9 cellular contexts compared by ENCODE assay signal in the genomic region with DNA sequence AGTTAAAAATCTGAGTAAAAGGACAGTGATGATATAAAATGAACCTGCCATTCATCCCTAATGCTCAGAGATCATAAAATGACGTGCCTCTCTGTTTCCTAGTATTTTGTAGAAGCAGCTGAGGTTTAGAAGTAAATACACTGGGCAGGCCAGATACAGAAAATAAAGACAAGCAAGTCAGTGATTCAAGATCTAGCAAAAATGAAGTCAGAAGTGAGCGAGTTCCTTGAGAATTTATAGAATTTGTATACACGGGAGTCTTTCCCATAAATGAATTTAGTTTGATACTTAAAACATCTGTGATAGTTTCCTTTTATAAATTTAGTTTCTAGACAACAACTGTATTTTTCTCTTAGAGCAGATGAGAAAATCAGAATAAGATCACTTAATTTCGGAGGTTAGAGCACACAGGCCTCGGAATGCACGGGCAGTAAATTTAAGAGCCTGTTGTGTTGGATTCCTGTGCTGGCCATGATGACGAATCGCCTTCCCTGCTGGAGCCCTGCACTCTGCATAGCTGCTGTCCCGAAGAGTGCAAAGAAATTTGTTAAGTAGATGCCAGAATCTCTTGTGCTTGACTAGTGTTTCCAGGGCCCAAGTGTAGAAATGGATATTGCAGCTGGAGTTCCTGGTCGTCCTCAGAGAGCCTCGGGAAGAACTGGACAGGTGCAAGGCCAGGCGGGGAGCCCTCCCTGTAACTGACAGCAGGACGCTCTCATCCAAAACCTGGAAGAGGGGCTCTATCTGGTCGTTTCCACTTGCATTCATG.
DNase-seq lines count a peak whose midpoint lies in the region; ATAC-seq and TF ChIP-seq lines count a peak whose summit lies in the region.
"Had no signal": no experiment of that assay in that cellular context is flagged by ENCODE, and none has a peak within 500 bp of the region (broad histone marks: within the 10 kb centered on the region; RNA-seq: fewer than 3 reads in every experiment).

No MANE protein-coding gene starts in this region.

- H3K4ac ChIP-seq in mesendoderm (ENCODE audit: low read depth, low read length) = no peak overlapping the region

- no peak for ATAC-seq in activated CD8-positive, alpha-beta memory T cell treated with anti-CD3 and anti-CD28 coated beads, Interleukin-2, amount 10 ng/mL, durations not matched to agents 7 days and 5 days
- ATAC-seq in upper lobe of left lung (ENCODE audit: low FRiP score in 2 of 2) (peak; percentile 55 to 87), GM19397 (IDR thresholded peaks at IDR 0.05; ENCODE audit: unreplicated experiment) (no peak), HG02588 (IDR thresholded peaks at IDR 0.05; ENCODE audit: unreplicated experiment) (no peak)

- TF ChIP-seq CTCF in upper lobe of left lung (IDR thresholded peaks at IDR 0.05) = no peak

- no peak overlapping the region for H2BK15ac ChIP-seq in mesendoderm (replicated peaks; ENCODE audit: low read depth)

- no peak overlapping the region for H3K4me2 ChIP-seq in mesendoderm (ENCODE audit: low read length)

- no peaks in the 10 kb centered on the region for H3K27me3 Mint-ChIP-seq in activated CD8-positive, alpha-beta memory T cell treated with anti-CD3 and anti-CD28 coated beads, Interleukin-2, amount 10 ng/mL, durations not matched to agents 7 days and 5 days

- CTCF ChIA-PET in activated CD8-positive, alpha-beta memory T cell treated with anti-CD3 and anti-CD28 coated beads, Interleukin-2, amount 10 ng/mL, durations not matched to agents 7 days and 5 days (lab: Charles Lee) = interaction anchor here (1.3 to 1.9 kb wide), 3 partner anchors 18 to 42 kb away, joined by 4 to 5 read pairs (median 5); no protein-coding TSS in a partner anchor

- H3K4me3 Mint-ChIP-seq in activated CD8-positive, alpha-beta memory T cell treated with anti-CD3 and anti-CD28 coated beads, Interleukin-2, amount 10 ng/mL, durations not matched to agents 7 days and 5 days = no peak overlapping the region

- DNase-seq in activated CD8-positive, alpha-beta memory T cell treated with anti-CD3 and anti-CD28 coated beads, Interleukin-2, amount 10 ng/mL, durations not matched to agents 7 days and 5 days = peak; percentile 3
- no peak for DNase-seq in activated CD8-positive, alpha-beta memory T cell treated with anti-CD3 and anti-CD28 coated beads for 24 hours
- DNase-seq in ecto neural progenitor cell (ENCODE audit: low spot score) (peak; percentile 58), mesendoderm (peak; percentile 81), upper lobe of left lung (peak in 1 of 2 donors; percentile 70), GM19240 (ENCODE audit: insufficient read length, low spot score) (no peak)

- H2BK120ac ChIP-seq in mesendoderm (ENCODE audit: low read depth, low read length) = no peak overlapping the region

- H3K79me2 ChIP-seq in mesendoderm (ENCODE audit: control insufficient read depth, insufficient read depth, low read length) = peaks cover 13% of the 10 kb centered on the region

- H3K4me1 ChIP-seq in mesendoderm (ENCODE audit: control insufficient read depth, low read depth, low read length) = no peaks in the 10 kb centered on the region
- H3K4me1 ChIP-seq in upper lobe of left lung = peaks cover 20 to 66% (median 30%) of the 10 kb centered on the region in 4 donors

- H4K5ac ChIP-seq in mesendoderm (ENCODE audit: low read length) = no peak overlapping the region

- H3K27me3 ChIP-seq in mesendoderm (ENCODE audit: insufficient read depth, low read length, poor library complexity) = no peaks in the 10 kb centered on the region
- no peaks in the 10 kb centered on the region for H3K27me3 ChIP-seq in upper lobe of left lung
- H3K27me3 ChIP-seq: adrenal gland had no signal

- H3K9me3 Mint-ChIP-seq in activated CD8-positive, alpha-beta memory T cell treated with anti-CD3 and anti-CD28 coated beads, Interleukin-2, amount 10 ng/mL, durations not matched to agents 7 days and 5 days (ENCODE audit: low read depth) = no peaks in the 10 kb centered on the region

- TF ChIP-seq EP300 in upper lobe of left lung (IDR thresholded peaks at IDR 0.05) = no peak

- no peak overlapping the region for H3K4me3 ChIP-seq in mesendoderm (ENCODE audit: low read length)
- peak overlapping the region in 1 of 4 donors; percentile 1 for H3K4me3 ChIP-seq in upper lobe of left lung
- H3K4me3 ChIP-seq: adrenal gland had no signal

- H3K18ac ChIP-seq in mesendoderm (ENCODE audit: low read length) = no peak overlapping the region

- no peaks in the 10 kb centered on the region for H3K9me3 ChIP-seq in upper lobe of left lung
- H3K9me3 ChIP-seq: adrenal gland had no signal

- no peak overlapping the region for H3K9ac ChIP-seq in mesendoderm (ENCODE audit: low read length)

- H3K27ac Mint-ChIP-seq in activated CD8-positive, alpha-beta memory T cell treated with anti-CD3 and anti-CD28 coated beads, Interleukin-2, amount 10 ng/mL, durations not matched to agents 7 days and 5 days = no peak overlapping the region

- H3K27ac ChIP-seq in mesendoderm (ENCODE audit: low read depth, low read length) (no peak overlapping the region), upper lobe of left lung (peak overlapping the region; percentile 65 to 72 (median 70))
- H3K27ac ChIP-seq: adrenal gland had no signal

- H3K23ac ChIP-seq in mesendoderm (ENCODE audit: low read length) = no peak overlapping the region

- H3K36me3 Mint-ChIP-seq in activated CD8-positive, alpha-beta memory T cell treated with anti-CD3 and anti-CD28 coated beads, Interleukin-2, amount 10 ng/mL, durations not matched to agents 7 days and 5 days = peaks cover 20% of the 10 kb centered on the region

- no peak overlapping the region for H2AK5ac ChIP-seq in mesendoderm (ENCODE audit: low read length)

- H3K36me3 ChIP-seq in mesendoderm (ENCODE audit: control insufficient read depth, insufficient read depth, low read length) (no peaks in the 10 kb centered on the region), upper lobe of left lung (peaks cover 0 to 29% (median 13%) of the 10 kb centered on the region in 4 donors)

- peaks cover 14% of the 10 kb centered on the region for H3K79me1 ChIP-seq in mesendoderm (ENCODE audit: low read length)

- no peak overlapping the region for H4K8ac ChIP-seq in mesendoderm (ENCODE audit: low read depth, low read length)

- no CpG with 5 or more reads among the region's 14 CpGs for WGBS in mesendoderm (ENCODE audit: extremely low coverage, insufficient coverage, low lambda C conversion rate)
- WGBS in upper lobe of left lung, 2 donors = 54 to 61% methylated on average over 14 of the region's 14 CpGs

- no peak for TF ChIP-seq POLR2A in upper lobe of left lung (IDR thresholded peaks at IDR 0.05)

- H2BK5ac ChIP-seq in mesendoderm (ENCODE audit: low read length) = no peak overlapping the region

- H3K4me1 Mint-ChIP-seq in activated CD8-positive, alpha-beta memory T cell treated with anti-CD3 and anti-CD28 coated beads, Interleukin-2, amount 10 ng/mL, durations not matched to agents 7 days and 5 days = peaks cover 29% of the 10 kb centered on the region

- no peak overlapping the region for H3K56ac ChIP-seq in mesendoderm (ENCODE audit: low read length)

Comparison
In these comparisons a context has a peak if more than half of its experiments do, and no peak if none do; other contexts are left out.
1. DNase-seq: peak in activated CD8-positive, alpha-beta memory T cell treated with anti-CD3 and anti-CD28 coated beads, Interleukin-2, amount 10 ng/mL, durations not matched to agents 7 days and 5 days (single experiment), ecto neural progenitor cell (single experiment) and mesendoderm (single experiment); none in activated CD8-positive, alpha-beta memory T cell treated with anti-CD3 and anti-CD28 coated beads for 24 hours (single experiment) and GM19240 (single experiment).
2. ATAC-seq: peak in upper lobe of left lung (2 of 2); none in activated CD8-positive, alpha-beta memory T cell treated with anti-CD3 and anti-CD28 coated beads, Interleukin-2, amount 10 ng/mL, durations not matched to agents 7 days and 5 days (single experiment), GM19397 (single experiment) and HG02588 (single experiment).